In the genomic region with DNA sequence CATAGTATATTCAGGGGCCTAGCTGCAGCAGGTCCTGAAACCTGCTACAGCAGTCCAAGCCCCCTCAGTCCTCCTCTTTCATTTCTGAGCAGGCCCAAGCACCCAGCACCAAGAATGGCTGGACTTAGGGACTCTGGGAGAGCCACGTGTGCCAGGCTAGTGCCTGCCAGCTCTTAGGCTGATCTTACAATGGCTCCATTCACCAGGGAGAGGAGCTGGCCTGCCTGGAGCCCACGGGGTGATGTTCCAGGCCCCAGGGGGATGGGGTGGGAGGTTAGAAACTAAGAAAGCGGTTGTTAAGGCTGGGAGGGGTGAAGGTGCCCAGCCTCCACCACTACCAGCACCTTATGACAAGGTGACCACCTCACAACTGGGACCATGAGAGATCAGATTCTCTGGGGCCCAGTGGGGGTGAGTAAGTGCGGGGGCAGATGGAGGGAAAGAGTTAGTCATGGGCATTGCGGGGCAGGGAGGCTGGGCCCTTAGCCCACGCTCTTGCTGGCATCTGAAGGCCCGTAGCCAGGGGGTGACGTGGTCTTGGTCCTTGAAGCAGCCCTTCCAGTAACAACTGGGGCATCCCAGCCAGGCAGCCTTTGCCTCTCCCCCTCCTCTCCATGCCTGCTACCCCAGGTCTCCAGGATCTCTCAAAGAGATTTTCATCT, we compare ENCODE assay signal across 14 cellular contexts. TPM values are rescaled to one million over a fixed set of nuclear protein-coding genes. Genes with fewer than 3 reads are reported as not detected.
DNase-seq lines count a peak whose midpoint lies in the region; ATAC-seq, FAIRE-seq and TF ChIP-seq lines count a peak whose summit lies in the region.
"Had no signal": no experiment of that assay in that cellular context is flagged by ENCODE, and none has a peak within 500 bp of the region (broad histone marks: within the 10 kb centered on the region; RNA-seq: fewer than 3 reads in every experiment).

No MANE protein-coding gene starts in this region.

- TF ChIP-seq POLR2A in HepG2 (IDR thresholded peaks at IDR 0.05; ENCODE audit: insufficient read depth in 1 of 2, low read depth in 2 of 2, low read length in 2 of 2) (no peak), right lobe of liver (IDR thresholded peaks at IDR 0.05) (no peak), body of pancreas (IDR thresholded peaks at IDR 0.05) (no peak), testis (IDR thresholded peaks at IDR 0.05) (no peak)

- FAIRE-seq in HepG2 (lab: Jason Lieb, UNC) = no peak
- FAIRE-seq: GM12892 had no signal

- TF ChIP-seq EP300 in HepG2 (IDR thresholded peaks at IDR 0.05; ENCODE audit: low read depth in 2 of 2, low read length in 2 of 2) = no peak
- no peak for TF ChIP-seq EP300 in HepG2 (CRISPR knock-in tag; IDR thresholded peaks at IDR 0.05; ENCODE audit: borderline replicate concordance)

- no peak overlapping the region for H2AFZ ChIP-seq in HepG2 (ENCODE audit: low read length)
- H2AFZ ChIP-seq in PC-9 = no peak overlapping the region

- H4K20me1 ChIP-seq in HepG2 (ENCODE audit: insufficient read depth, low read length) (no peaks in the 10 kb centered on the region), PC-9 (ENCODE audit: insufficient read depth) (no peaks in the 10 kb centered on the region)
- H4K20me1 ChIP-seq: BLaER1 had no signal

- peak overlapping the region; percentile 26 for H3K4me2 ChIP-seq in HepG2 (ENCODE audit: low read depth, low read length)
- no peak overlapping the region for H3K4me2 ChIP-seq in PC-9
- H3K4me2 ChIP-seq: BLaER1 had no signal

- H3K9me2 ChIP-seq in PC-9 (ENCODE audit: insufficient read depth) = no peaks in the 10 kb centered on the region

- H3F3A ChIP-seq in PC-9 (ENCODE audit: insufficient read depth, low read depth) = peaks cover 8% of the 10 kb centered on the region; the same call in 1 of the 2 replicates

- H3K27ac ChIP-seq in HepG2 (ENCODE audit: extremely low read length, insufficient read depth, low read length) (no peak overlapping the region), right lobe of liver (no peak overlapping the region), body of pancreas (no peak overlapping the region), testis (no peak overlapping the region), PC-9 (no peak overlapping the region)
- H3K27ac ChIP-seq: BLaER1 had no signal

- H3K79me2 ChIP-seq in HepG2 (ENCODE audit: insufficient read depth, low read length) (no peaks in the 10 kb centered on the region), PC-9 (ENCODE audit: low read depth) (no peaks in the 10 kb centered on the region)

- DNase-seq in HepG2 (ENCODE audit: low spot score) = peak; percentile 49
- no peak for DNase-seq in right lobe of liver
- no peak for DNase-seq in body of pancreas
- peak; percentile 77 for DNase-seq in middle frontal gyrus (ENCODE audit: extremely low spot score, low spot score)
- DNase-seq in testis = peak; percentile 56
- no peak for DNase-seq in DMS153 treated with DMSO at 0.1 percent for 48 hours (lab: John Stamatoyannopoulos, UW; ENCODE audit: unreplicated experiment)
- no peak for DNase-seq in GM13976 (ENCODE audit: low spot score)
- no peak for DNase-seq in PC-9
- DNase-seq: activated CD4-positive, alpha-beta T cell treated with anti-CD3 and anti-CD28 coated beads, Interleukin-2, amount 10 ng/mL, durations not matched to agents 24 days and 14 days; islet precursor cell; NCI-H1105 treated with DMSO at 0.1 percent for 48 hours; OCI-M1 had no signal

- in situ Hi-C loops in HepG2 (cut with HindIII; ENCODE audit: extremely low pct_ligation_motif_present, low pct_unique_long_range_greater_than_20kb) (no loop called here), GM13976 (cut with MboI; ENCODE audit: low sequenced_read_pairs, unreplicated experiment) (no loop called here)

- TF ChIP-seq CTCF in HepG2 (CRISPR knock-in tag; IDR thresholded peaks at IDR 0.05) (no peak), right lobe of liver (IDR thresholded peaks at IDR 0.05) (no peak), body of pancreas (IDR thresholded peaks at IDR 0.05) (no peak), testis (IDR thresholded peaks at IDR 0.05) (no peak), GM13976 (IDR thresholded peaks at IDR 0.05; ENCODE audit: borderline replicate concordance, control extremely low read depth, extremely low read depth, insufficient read depth, missing control alignments) (no peak), PC-9 (conservative IDR thresholded peaks at IDR 0.05) (no peak)

- H3K36me3 ChIP-seq in HepG2 (replicated peaks in 1 of 2; ENCODE audit: control insufficient read depth in 1 of 2, insufficient read depth in 2 of 2, low read length in 2 of 2) (no peaks in the 10 kb centered on the region), right lobe of liver (no peaks in the 10 kb centered on the region), body of pancreas (replicated peaks in 1 of 2; ENCODE audit: insufficient read depth in 1 of 2, low read depth in 2 of 2) (no peaks in the 10 kb centered on the region), testis (ENCODE audit: low read depth, missing control alignments) (no peaks in the 10 kb centered on the region), PC-9 (ENCODE audit: low read depth) (no peaks in the 10 kb centered on the region)
- H3K36me3 ChIP-seq: BLaER1 had no signal

- no peak for TF ChIP-seq RAD21 in HepG2 (CRISPR knock-in tag; IDR thresholded peaks at IDR 0.05)

- ATAC-seq in HepG2 (peak; percentile 42), right lobe of liver (no peak), body of pancreas (peak; percentile 18)

- POLR2A ChIA-PET in HepG2 (lab: Yijun Ruan, JAX) (interaction anchor here (2.3 to 3.3 kb wide), 2 partner anchors 9 kb away, joined by 7 to 22 read pairs; no protein-coding TSS in a partner anchor), PC-9 (lab: Charles Lee; ENCODE audit: unreplicated experiment) (no interaction called here)

- intact Hi-C loops in HepG2 (cut with micrococcal nuclease; ENCODE audit: unreplicated experiment) (loop anchor here (1.0 kb wide), 1 partner anchor 10 kb away; no protein-coding TSS in a partner anchor), right lobe of liver (cut with DNase I) (no loop called here), body of pancreas (cut with DNase I) (no loop called here), testis (cut with DNase I; ENCODE audit: low total_unique reads) (no loop called here), PC-9 (cut with micrococcal nuclease; ENCODE audit: unreplicated experiment) (no loop called here)

- no peak overlapping the region for H3K9ac ChIP-seq in HepG2 (ENCODE audit: insufficient read depth, low read depth, low read length)
- H3K9ac ChIP-seq: BLaER1 had no signal

- CTCF ChIA-PET in HepG2 (lab: Yijun Ruan, JAX; ENCODE audit: low intra/inter-chr PET ratio, low total read pairs) = no interaction called here
- CTCF ChIA-PET in PC-9 (lab: Charles Lee) = no interaction called here

- H3K9me3 ChIP-seq in HepG2 (ENCODE audit: low read length) (no peaks in the 10 kb centered on the region), right lobe of liver (no peaks in the 10 kb centered on the region), body of pancreas (no peaks in the 10 kb centered on the region), testis (no peaks in the 10 kb centered on the region), PC-9 (ENCODE audit: insufficient read depth, low read depth) (no peaks in the 10 kb centered on the region)
- H3K9me3 ChIP-seq: BLaER1 had no signal

- 73% methylated on average over 8 of the region's 8 CpGs for WGBS in HepG2 (ENCODE audit: low lambda C conversion rate)
- 100% methylated on average over 1 of the region's 8 CpGs for WGBS in right lobe of liver (ENCODE audit: insufficient coverage, low coverage, low lambda C conversion rate, missing lambda C conversion rate)
- 85% methylated on average over 7 to 8 of the region's 8 CpGs for WGBS in body of pancreas, 2 donors
- 69 to 76% methylated on average over 6 to 8 of the region's 8 CpGs for WGBS in testis, 2 donors

- BruUV-seq in HepG2 (replicated peaks; lab: Mats Ljungman, UMichigan) (no TSS peak), PC-9 (replicated peaks; lab: Mats Ljungman, UMichigan) (no TSS peak)

- H3K4me3 ChIP-seq in HepG2 (replicated peaks in 1 of 3; ENCODE audit: insufficient read depth in 1 of 3, low read depth in 2 of 3, low read length in 3 of 3) = no peak overlapping the region
- H3K4me3 ChIP-seq in right lobe of liver = no peak overlapping the region
- H3K4me3 ChIP-seq in body of pancreas = no peak overlapping the region
- H3K4me3 ChIP-seq in testis = no peak overlapping the region
- H3K4me3 ChIP-seq in PC-9 = no peak overlapping the region
- H3K4me3 ChIP-seq: BLaER1 had no signal

- H3K27me3 ChIP-seq in HepG2 (ENCODE audit: control insufficient read depth in 1 of 2, insufficient read depth in 2 of 2, low read length in 2 of 2) = no peaks in the 10 kb centered on the region
- H3K27me3 ChIP-seq in right lobe of liver = no peaks in the 10 kb centered on the region
- no peaks in the 10 kb centered on the region for H3K27me3 ChIP-seq in body of pancreas
- H3K27me3 ChIP-seq in testis = no peaks in the 10 kb centered on the region
- no peaks in the 10 kb centered on the region for H3K27me3 ChIP-seq in PC-9 (ENCODE audit: insufficient read depth, low read depth)
- H3K27me3 ChIP-seq: BLaER1 had no signal

- H3K4me1 ChIP-seq in HepG2 (ENCODE audit: insufficient read depth, low read length) (peaks cover 88% of the 10 kb centered on the region), right lobe of liver (peaks cover 0 to 23% (median 5%) of the 10 kb centered on the region in 4 donors), body of pancreas (peaks cover 22% of the 10 kb centered on the region), testis (no peaks in the 10 kb centered on the region), PC-9 (replicated peaks; ENCODE audit: insufficient read depth) (peaks cover 23% of the 10 kb centered on the region)

RNA-seq across cellular contexts. Expression of a gene that starts 30.3 kb away (rescaled TPM):
- total RNA-seq in HepG2 (2016; rRNA removed; fragmentation: Illumina TruSeq; extraction: Trizol) (77.4 and 120 TPM in 2 replicates), right lobe of liver (10 to 100 TPM; 35.0 to 63.6 (median 44.3) TPM), body of pancreas (10 to 100 TPM; 58.1 to 78.8 TPM), testis (10 to 100 TPM; 47.2 to 48.8 TPM), PC-9 (2021) (94.6 and 123 TPM in 2 replicates)
- total RNA-seq in HepG2 (2016; cell fraction: cytosol; rRNA removed; fragmentation: Illumina TruSeq; extraction: Trizol; ENCODE audit: low read depth) = 5.2 and 5.7 TPM in 2 replicates
- total RNA-seq in HepG2 (2016; cell fraction: insoluble cytoplasmic fraction; rRNA removed; fragmentation: Illumina TruSeq; extraction: Trizol) = 79.6 and 107 TPM in 2 replicates
- total RNA-seq in HepG2 (2016; cell fraction: membrane; rRNA removed; fragmentation: Illumina TruSeq; extraction: Trizol) = 27.3 and 32.5 TPM in 2 replicates
- total RNA-seq in HepG2 (2016; cell fraction: nucleus; rRNA removed; fragmentation: Illumina TruSeq; extraction: Trizol) = 53.7 and 61.5 TPM in 2 replicates
- polyA plus RNA-seq in HepG2 (2011; rRNA removed) (19.9 and 23.3 TPM in 2 replicates), testis (ENCODE audit: insufficient read depth, low read depth, low replicate concordance) (72.4 TPM)
- polyA plus RNA-seq in HepG2 (2011; cell fraction: cytosol; rRNA removed) = 15.6 and 24.0 TPM in 2 replicates
- 8.0 and 12.1 TPM in 2 replicates for polyA plus RNA-seq in HepG2 (2011; cell fraction: nucleus; rRNA removed)
- polyA plus RNA-seq in HepG2 (2012) = 51.1 and 58.9 TPM in 2 replicates
- polyA plus RNA-seq in HepG2 (2016; cell fraction: cytosol; fragmentation: Illumina TruSeq; extraction: Trizol; ENCODE audit: low read depth) = 5.0 and 5.8 TPM in 2 replicates
- polyA plus RNA-seq in HepG2 (2016; cell fraction: insoluble cytoplasmic fraction; fragmentation: Illumina TruSeq; extraction: Trizol; ENCODE audit: low read depth) = 122 and 132 TPM in 2 replicates
- polyA plus RNA-seq in HepG2 (2016; cell fraction: membrane; fragmentation: Illumina TruSeq; extraction: Trizol; ENCODE audit: low read depth) = 19.2 and 20.4 TPM in 2 replicates
- polyA plus RNA-seq in HepG2 (2016; cell fraction: nucleus; fragmentation: Illumina TruSeq; extraction: Trizol; ENCODE audit: insufficient read depth, low read depth) = 62.7 and 67.7 TPM in 2 replicates
- polyA minus RNA-seq in HepG2 (2011; rRNA and poly(A)+ RNA removed; ENCODE audit: low replicate concordance) = 11.1 and 23.5 TPM in 2 replicates
- 41.9 and 45.3 TPM in 2 replicates for polyA minus RNA-seq in HepG2 (2011; cell fraction: cytosol; rRNA and poly(A)+ RNA removed)
- 31.5 and 33.2 TPM in 2 replicates for polyA minus RNA-seq in HepG2 (2011; cell fraction: nucleus; rRNA and poly(A)+ RNA removed)

Comparison
In these comparisons a context has a peak if more than half of its experiments do, and no peak if none do; other contexts are left out.
1. ATAC-seq: peak in HepG2 (single experiment) and body of pancreas (single experiment); none in right lobe of liver (0 of 4).
2. DNase-seq: peak in HepG2 (single experiment), middle frontal gyrus (single experiment) and testis (single experiment); none in right lobe of liver (0 of 3), body of pancreas (0 of 4), DMS153 treated with DMSO at 0.1 percent for 48 hours (single experiment), GM13976 (single experiment) and PC-9 (0 of 2).